In genomic region chr17:59513934-59514841, GRCh38 we compare ENCODE assay signal across 1 cellular context.
TF ChIP-seq lines count a peak whose summit lies in the region.

No MANE protein-coding gene starts in this region.

TF ChIP-seq in HepG2, 621 proteins besides CTCF, POLR2A, EP300 and RAD21 (continued from another document and continues in another):
- TF ChIP-seq NFAT5 (CRISPR knock-in tag; IDR thresholded peaks at IDR 0.05), result no peak
- peak; percentile 39; the same call in 1 of the 2 replicates for TF ChIP-seq ELF1 (CRISPR knock-in tag; IDR thresholded peaks at IDR 0.05)
- TF ChIP-seq ATF7-NPFF (CRISPR knock-in tag; IDR thresholded peaks at IDR 0.05; ENCODE audit: low read depth), result 0 out of 2 replicates have a peak, but pooled peaks have one; percentile 23
- no peak for TF ChIP-seq GLI4 (CRISPR knock-in tag; IDR thresholded peaks at IDR 0.05; ENCODE audit: borderline replicate concordance)
- no peak for TF ChIP-seq ISX (CRISPR knock-in tag; conservative IDR thresholded peaks at IDR 0.05)
- TF ChIP-seq ZNF646 (CRISPR knock-in tag; IDR thresholded peaks at IDR 0.05), result no peak
- TF ChIP-seq SALL2 (CRISPR knock-in tag; IDR thresholded peaks at IDR 0.05), result no peak
- TF ChIP-seq YY1 (IDR thresholded peaks at IDR 0.05; ENCODE audit: insufficient read depth, insufficient replicate concordance, low read depth, low read length), result no peak
- TF ChIP-seq WIZ (CRISPR knock-in tag; IDR thresholded peaks at IDR 0.05), result no peak
- peak; percentile 90 for TF ChIP-seq HMG20A (CRISPR knock-in tag; IDR thresholded peaks at IDR 0.05; ENCODE audit: borderline replicate concordance)
- no peak for TF ChIP-seq GABPA (IDR thresholded peaks at IDR 0.05; ENCODE audit: low read depth, low read length)
- TF ChIP-seq GABPA (CRISPR knock-in tag; IDR thresholded peaks at IDR 0.05; ENCODE audit: low read depth), result peak; percentile 46; the same call in 1 of the 2 replicates
- TF ChIP-seq KDM4B (CRISPR knock-in tag; IDR thresholded peaks at IDR 0.05), result no peak
- TF ChIP-seq IKZF4 (CRISPR knock-in tag; IDR thresholded peaks at IDR 0.05; ENCODE audit: borderline replicate concordance, low read depth, not compliant biosample characterization), result no peak
- TF ChIP-seq ZFP37 (CRISPR knock-in tag; IDR thresholded peaks at IDR 0.05; ENCODE audit: borderline replicate concordance), result no peak
- TF ChIP-seq PTBP1 (IDR thresholded peaks at IDR 0.05; ENCODE audit: low read depth, low read length, poor library complexity, severe bottlenecking), result no peak
- no peak for TF ChIP-seq ZNF350 (CRISPR knock-in tag; IDR thresholded peaks at IDR 0.05; ENCODE audit: borderline replicate concordance, low read depth)
- no peak for TF ChIP-seq REL (CRISPR knock-in tag; conservative IDR thresholded peaks at IDR 0.05)
- no peak for TF ChIP-seq SMARCE1 (IDR thresholded peaks at IDR 0.05; ENCODE audit: borderline replicate concordance)
- TF ChIP-seq ZNF205 (CRISPR knock-in tag; IDR thresholded peaks at IDR 0.05), result peak; percentile 86; the same call in 1 of the 2 replicates
- TF ChIP-seq ZHX1 (CRISPR knock-in tag; IDR thresholded peaks at IDR 0.05; ENCODE audit: low read depth), result peak; percentile 23; the same call in 1 of the 2 replicates
- TF ChIP-seq ZNF614 (CRISPR knock-in tag; IDR thresholded peaks at IDR 0.05; ENCODE audit: borderline replicate concordance), result peak; percentile 98
- TF ChIP-seq ZNF570 (CRISPR knock-in tag; IDR thresholded peaks at IDR 0.05; ENCODE audit: borderline replicate concordance), result no peak
- TF ChIP-seq LRRFIP1 (CRISPR knock-in tag; conservative IDR thresholded peaks at IDR 0.05), result no peak
- TF ChIP-seq ESRRA (CRISPR knock-in tag; IDR thresholded peaks at IDR 0.05; ENCODE audit: low read depth), result no peak
- TF ChIP-seq HNF1B (CRISPR knock-in tag; IDR thresholded peaks at IDR 0.05), result peak; percentile 95
- no peak for TF ChIP-seq ATRX (CRISPR knock-in tag; IDR thresholded peaks at IDR 0.05; ENCODE audit: borderline replicate concordance)
- no peak for TF ChIP-seq KDM3A (CRISPR knock-in tag; IDR thresholded peaks at IDR 0.05; ENCODE audit: low read depth)
- TF ChIP-seq ATF6 (CRISPR knock-in tag; conservative IDR thresholded peaks at IDR 0.05), result no peak
- no peak for TF ChIP-seq JUN (CRISPR knock-in tag; IDR thresholded peaks at IDR 0.05)
- no peak for TF ChIP-seq U2AF1 (optimal IDR thresholded peaks at IDR 0.05; ENCODE audit: low read depth, low read length)
- peak; percentile 80 for TF ChIP-seq TCF7 (IDR thresholded peaks at IDR 0.05; ENCODE audit: low read depth)
- no peak for TF ChIP-seq FOSL1 (CRISPR knock-in tag; IDR thresholded peaks at IDR 0.05; ENCODE audit: borderline replicate concordance)
- no peak; the same call in 1 of the 2 replicates for TF ChIP-seq SATB2 (CRISPR knock-in tag; IDR thresholded peaks at IDR 0.05)
- TF ChIP-seq ZNF441 (CRISPR knock-in tag; IDR thresholded peaks at IDR 0.05; ENCODE audit: borderline replicate concordance), result no peak
- TF ChIP-seq GMEB2 (CRISPR knock-in tag; IDR thresholded peaks at IDR 0.05; ENCODE audit: low read depth), result no peak
- no peak for TF ChIP-seq ZNF138 (CRISPR knock-in tag; IDR thresholded peaks at IDR 0.05; ENCODE audit: low read depth)
- TF ChIP-seq ZNF589 (CRISPR knock-in tag; conservative IDR thresholded peaks at IDR 0.05), result no peak
- no peak for TF ChIP-seq MXD4 (CRISPR knock-in tag; IDR thresholded peaks at IDR 0.05)
